Comparison of ENCODE assay signal across 12 cellular contexts in genomic region chr9:134857451-134857850, GRCh38. TPM values are rescaled to one million over a fixed set of nuclear protein-coding genes. Genes with fewer than 3 reads are reported as not detected.
"Had no signal": no experiment of that assay in that cellular context is flagged by ENCODE, and none has a peak within 500 bp of the region (broad histone marks: within the 10 kb centered on the region; RNA-seq: fewer than 3 reads in every experiment).

No MANE protein-coding gene starts in this region.

RNA-seq across cellular contexts. Expression of gene FCN2, which starts 23.2 kb away (rescaled TPM):
- total RNA-seq: naive thymus-derived CD4-positive, alpha-beta T cell; natural killer cell; osteocyte; posterior vena cava; pulmonary artery endothelial cell; right atrium auricular region; sciatic nerve; smooth muscle cell; transverse colon; upper lobe of right lung; urinary bladder had no signal
- polyA plus RNA-seq: naive thymus-derived CD4-positive, alpha-beta T cell; neural cell; smooth muscle cell had no signal
